In genomic region chr21:16533692-16534407, GRCh38 we compare ENCODE assay signal across 10 cellular contexts.
DNase-seq lines count a peak whose midpoint lies in the region; ATAC-seq and TF ChIP-seq lines count a peak whose summit lies in the region.
"Had no signal": no experiment of that assay in that cellular context is flagged by ENCODE, and none has a peak within 500 bp of the region (broad histone marks: within the 10 kb centered on the region; RNA-seq: fewer than 3 reads in every experiment).

No MANE protein-coding gene starts in this region.

- H3K27ac ChIP-seq in dorsolateral prefrontal cortex = peak overlapping the region; percentile 83 to 98 (median 95)
- peak overlapping the region; percentile 74 for H3K27ac ChIP-seq in lower lobe of right lung
- H3K27ac ChIP-seq in thyroid gland = peak overlapping the region; percentile 88 to 96 (median 89)
- no peak overlapping the region for H3K27ac ChIP-seq in neuronal stem cell (replicated peaks; ENCODE audit: low read length)

- no peak for TF ChIP-seq POLR2A in thyroid gland (IDR thresholded peaks at IDR 0.05)

- no peak overlapping the region for H2BK15ac ChIP-seq in neuronal stem cell (ENCODE audit: low read length)

- no peak overlapping the region for H2BK5ac ChIP-seq in neuronal stem cell (ENCODE audit: low read length)

- no peak overlapping the region for H4K91ac ChIP-seq in neuronal stem cell (ENCODE audit: low read depth, low read length, poor library complexity)

- ATAC-seq in lower lobe of right lung = peak in 1 of 2 donors; percentile 6
- ATAC-seq in HG03565 (IDR thresholded peaks at IDR 0.05; ENCODE audit: unreplicated experiment) = no peak

- no peak overlapping the region for H2BK120ac ChIP-seq in neuronal stem cell (ENCODE audit: low read depth, low read length)

- intact Hi-C loops in dorsolateral prefrontal cortex (cut with DNase I) (loop anchor here (1.0 to 10.0 kb wide), 6 partner anchors 20 to 452 kb away; no protein-coding TSS in a partner anchor), lower lobe of right lung (cut with DNase I) (no loop called here), thyroid gland (cut with DNase I) (loop anchor here (10.0 kb wide), 1 partner anchor 109 kb away; no protein-coding TSS in a partner anchor)

- H3K9me3 ChIP-seq in lower lobe of right lung (no peaks in the 10 kb centered on the region), thyroid gland (no peaks in the 10 kb centered on the region), neuronal stem cell (replicated peaks in 1 of 2; ENCODE audit: control insufficient read depth in 2 of 2, insufficient read depth in 1 of 2, low read depth in 1 of 2, low read length in 2 of 2) (peaks cover 0 to 12% of the 10 kb centered on the region in 2 donors)

- H3K4ac ChIP-seq in neuronal stem cell (ENCODE audit: low read length) = no peak overlapping the region

- H3K18ac ChIP-seq in neuronal stem cell (ENCODE audit: low read length) = no peak overlapping the region

- no peak overlapping the region for H3K14ac ChIP-seq in neuronal stem cell (ENCODE audit: low read length)

- H3K36me3 ChIP-seq in lower lobe of right lung (no peaks in the 10 kb centered on the region), thyroid gland (no peaks in the 10 kb centered on the region), neuronal stem cell (replicated peaks in 1 of 2; ENCODE audit: control insufficient read depth in 2 of 2, insufficient read depth in 2 of 2, low read length in 2 of 2) (no peaks in the 10 kb centered on the region)

- H3K4me3 ChIP-seq in dorsolateral prefrontal cortex = peak overlapping the region; percentile 12 to 78 (median 61)
- peak overlapping the region; percentile 45 for H3K4me3 ChIP-seq in lower lobe of right lung
- peak overlapping the region in 2 of 3 donors; percentile 1 to 27 for H3K4me3 ChIP-seq in thyroid gland (replicated peaks in 1 of 3)
- no peak overlapping the region for H3K4me3 ChIP-seq in neuronal stem cell (ENCODE audit: low read length in 2 of 2)

- DNase-seq in NCI-H526 (lab: John Stamatoyannopoulos, UW) (peak; percentile 48 to 58), dorsolateral prefrontal cortex (peak in 5 of 10 donors; percentile 11 to 53 (median 28)), lower lobe of right lung (no peak), thyroid gland (peak in 1 of 2 donors; percentile 11), neuronal stem cell (ENCODE audit: low spot score) (no peak), GDM1 (lab: John Stamatoyannopoulos, UW) (no peak)
- no peak for DNase-seq in activated CD4-positive, CD25-positive, alpha-beta regulatory T cell (lab: John Stamatoyannopoulos, UW)
- DNase-seq: activated naive CD4-positive, alpha-beta T cell treated with anti-CD3 and anti-CD28 coated beads for 36 hours; NCI-H1694 had no signal

- H2AFZ ChIP-seq in neuronal stem cell (ENCODE audit: low read length) = no peak overlapping the region

- H3K4me2 ChIP-seq in neuronal stem cell (ENCODE audit: insufficient read depth, low read length, poor library complexity, severe bottlenecking) = no peak overlapping the region

- H3K23ac ChIP-seq in neuronal stem cell (ENCODE audit: low read depth, low read length, poor library complexity) = no peak overlapping the region

- WGBS in thyroid gland, 2 donors = 33 to 34% methylated on average over 9 of the region's 9 CpGs
- WGBS in neuronal stem cell (ENCODE audit: extremely low coverage in 2 of 2, insufficient read length in 2 of 2, insufficient replicate concordance in 1 of 2), 2 donors = no CpG with 5 or more reads among the region's 9 CpGs

- no peak overlapping the region for H4K8ac ChIP-seq in neuronal stem cell (ENCODE audit: low read depth, low read length)

- H3K79me1 ChIP-seq in neuronal stem cell (ENCODE audit: low read depth, low read length) = no peaks in the 10 kb centered on the region

- H2AK5ac ChIP-seq in neuronal stem cell (ENCODE audit: low read depth, low read length) = no peak overlapping the region

- TF ChIP-seq CTCF in dorsolateral prefrontal cortex (IDR thresholded peaks at IDR 0.05 in 54 of 56, conservative IDR thresholded peaks at IDR 0.05 in 2 of 56; ENCODE audit: low read depth in 1 of 56, partially characterized antibody in 56 of 56) (no peak), lower lobe of right lung (IDR thresholded peaks at IDR 0.05) (no peak), thyroid gland (IDR thresholded peaks at IDR 0.05) (no peak)

- H3K4me1 ChIP-seq in lower lobe of right lung (no peaks in the 10 kb centered on the region), thyroid gland (peaks cover 10 to 15% of the 10 kb centered on the region in 2 donors), neuronal stem cell (ENCODE audit: control insufficient read depth in 2 of 2, insufficient read depth in 1 of 2, low read depth in 1 of 2, low read length in 2 of 2) (peaks cover 3 to 5% of the 10 kb centered on the region in 2 donors)

- no peak overlapping the region for H2BK12ac ChIP-seq in neuronal stem cell (ENCODE audit: low read length)

- H3K9ac ChIP-seq in neuronal stem cell (ENCODE audit: low read depth, low read length, poor library complexity) = no peak overlapping the region

- H3K27me3 ChIP-seq in dorsolateral prefrontal cortex (no peaks in the 10 kb centered on the region), lower lobe of right lung (ENCODE audit: low read depth) (no peaks in the 10 kb centered on the region), thyroid gland (no peaks in the 10 kb centered on the region), neuronal stem cell (ENCODE audit: control insufficient read depth in 3 of 3, insufficient read depth in 3 of 3, low read depth in 1 of 3, low read length in 3 of 3) (no peaks in the 10 kb centered on the region)

Comparison
In these comparisons a context has a peak if more than half of its experiments do, and no peak if none do; other contexts are left out.
1. DNase-seq: peak in NCI-H526 (2 of 2); none in lower lobe of right lung (single experiment), neuronal stem cell (single experiment), activated CD4-positive, CD25-positive, alpha-beta regulatory T cell (0 of 4) and GDM1 (single experiment).
2. H3K4me3 ChIP-seq: peak in dorsolateral prefrontal cortex (59 of 59), lower lobe of right lung (single experiment) and thyroid gland (2 of 3); none in neuronal stem cell (0 of 2).